ENCODE assay signal across 34 cellular contexts in the genomic region with DNA sequence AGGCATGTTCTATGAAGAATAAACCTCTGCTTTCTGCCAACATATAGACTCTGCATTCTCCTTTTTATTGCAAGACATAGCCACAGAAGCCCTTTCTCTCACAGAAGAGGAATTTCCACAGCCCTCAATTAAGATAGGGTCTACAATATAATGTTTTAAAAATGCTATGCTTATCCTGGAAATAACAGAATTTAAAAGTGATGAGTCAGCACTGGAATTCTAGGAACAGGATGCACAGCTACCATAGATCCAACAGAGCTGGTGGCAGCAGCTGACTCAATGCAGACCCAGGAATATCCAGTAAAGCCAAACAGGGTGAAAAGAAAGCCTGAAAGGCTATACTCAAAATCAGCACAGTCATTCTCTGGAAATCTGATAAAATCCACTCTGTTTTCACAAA.
"Had no signal": no experiment of that assay in that cellular context is flagged by ENCODE, and none has a peak within 500 bp of the region (broad histone marks: within the 10 kb centered on the region; RNA-seq: fewer than 3 reads in every experiment).

No MANE protein-coding gene starts in this region.

- H3K36me3 Mint-ChIP-seq: brain, mesothelial cell of epicardium, naive B cell had no signal

- H3K27ac ChIP-seq: cardiac muscle cell, coronary artery, dorsolateral prefrontal cortex, gastroesophageal sphincter, neutrophil, ovary, suprapubic skin, tibial artery, upper lobe of right lung had no signal

- H3K4me3 ChIP-seq: cardiac muscle cell, coronary artery, dorsolateral prefrontal cortex, gastroesophageal sphincter, ovary, suprapubic skin, tibial artery, upper lobe of right lung had no signal

- H3K9me3 ChIP-seq: gastroesophageal sphincter, neutrophil, ovary, suprapubic skin, tibial artery, upper lobe of right lung had no signal

- H3K4me1 Mint-ChIP-seq: activated B cell treated with CpG ODN at 0.5 μM for 24 hours; activated T-helper 17 cell treated with anti-CD3 and anti-CD28 coated beads, Interleukin-2, amount 50 U/mL, for 72 hours; mesothelial cell of epicardium; naive B cell; nephron progenitor cell had no signal

- ATAC-seq: activated CD8-positive, alpha-beta T cell treated with anti-CD3 and anti-CD28 coated beads for 36 hours; activated T-cell treated with anti-CD3 and anti-CD28 coated beads, Interleukin-2, amount 50 U/mL, for 4 hours; activated T-helper 17 cell treated with anti-CD3 and anti-CD28 coated beads, Interleukin-2, amount 50 U/mL, for 72 hours; effector memory CD8-positive, alpha-beta T cell; gastroesophageal sphincter; left cardiac atrium; left ventricle myocardium superior; sciatic nerve; upper lobe of right lung had no signal

- H3K27ac Mint-ChIP-seq: activated B cell treated with CpG ODN at 0.5 μM for 24 hours; activated CD8-positive, alpha-beta T cell treated with anti-CD3 and anti-CD28 coated beads for 36 hours; activated T-helper 17 cell treated with anti-CD3 and anti-CD28 coated beads, Interleukin-2, amount 50 U/mL, for 72 hours; brain; effector memory CD8-positive, alpha-beta T cell; mesothelial cell of epicardium; naive B cell; nephron progenitor cell; progenitor cell of endocrine pancreas; T-helper 2 cell treated with Interferon-gamma antibody and Interleukin-4, amounts not matched to agents 5 μg/mL and 100 μg/mL, for 36 hours had no signal

- H3K27me3 Mint-ChIP-seq: activated B cell treated with CpG ODN at 0.5 μM for 24 hours; activated CD8-positive, alpha-beta T cell treated with anti-CD3 and anti-CD28 coated beads for 36 hours; activated T-helper 17 cell treated with anti-CD3 and anti-CD28 coated beads, Interleukin-2, amount 50 U/mL, for 72 hours; brain; effector memory CD8-positive, alpha-beta T cell; naive B cell had no signal

- FAIRE-seq: keratinocyte, small intestine had no signal

- H3K36me3 ChIP-seq: cardiac muscle cell, gastroesophageal sphincter, neutrophil, ovary, suprapubic skin, tibial artery, upper lobe of right lung had no signal

- H3K4me1 ChIP-seq: gastroesophageal sphincter, suprapubic skin, tibial artery, upper lobe of right lung had no signal

- H3K4me3 Mint-ChIP-seq: activated B cell treated with CpG ODN at 0.5 μM for 24 hours; activated CD8-positive, alpha-beta T cell treated with anti-CD3 and anti-CD28 coated beads for 36 hours; activated T-cell treated with anti-CD3 and anti-CD28 coated beads, Interleukin-2, amount 50 U/mL, for 4 hours; activated T-helper 17 cell treated with anti-CD3 and anti-CD28 coated beads, Interleukin-2, amount 50 U/mL, for 72 hours; brain; effector memory CD8-positive, alpha-beta T cell; mesothelial cell of epicardium; naive B cell; nephron progenitor cell; T-helper 2 cell treated with Interferon-gamma antibody and Interleukin-4, amounts not matched to agents 5 μg/mL and 100 μg/mL, for 36 hours had no signal

- DNase-seq: activated B cell treated with CpG ODN at 0.5 μM for 24 hours; activated CD4-positive, alpha-beta T cell treated with anti-CD3 and anti-CD28 coated beads, Interleukin-2, amount 50 U/mL, for 1 hour; activated CD8-positive, alpha-beta T cell treated with anti-CD3 and anti-CD28 coated beads for 36 hours; activated gamma-delta T cell treated with Interleukin-2 at 50 U/mL for 16 hours; activated naive CD4-positive, alpha-beta T cell treated with anti-CD3 and anti-CD28 coated beads, Interleukin-2, amount 50 U/mL, for 16 hours; activated T-cell treated with anti-CD3 and anti-CD28 coated beads, Interleukin-2, amount 50 U/mL, for 4 hours; dorsolateral prefrontal cortex; effector memory CD8-positive, alpha-beta T cell; erythroblast; hippocampal formation; left cardiac atrium; left ventricle myocardium superior; mammary epithelial cell; naive B cell; nephron progenitor cell; ovary; small intestine; stimulated activated CD4-positive, alpha-beta T cell treated with anti-CD3 and anti-CD28 coated beads, Interleukin-1b, Interleukin-23, amount 100 ng/mL, for 48 hours; stimulated activated naive CD4-positive, alpha-beta T cell; T-helper 1 cell; tibial artery; upper lobe of right lung had no signal

- H3K27me3 ChIP-seq: cardiac muscle cell, dorsolateral prefrontal cortex, gastroesophageal sphincter, neutrophil, ovary, suprapubic skin, tibial artery, upper lobe of right lung had no signal

- H3K9me3 Mint-ChIP-seq: activated B cell treated with CpG ODN at 0.5 μM for 24 hours; activated CD8-positive, alpha-beta T cell treated with anti-CD3 and anti-CD28 coated beads for 36 hours; activated T-cell treated with anti-CD3 and anti-CD28 coated beads, Interleukin-2, amount 50 U/mL, for 4 hours; activated T-helper 17 cell treated with anti-CD3 and anti-CD28 coated beads, Interleukin-2, amount 50 U/mL, for 72 hours; brain; effector memory CD8-positive, alpha-beta T cell; mesothelial cell of epicardium; nephron progenitor cell had no signal
